ENCODE assay signal across 12 cellular contexts in the genomic region with DNA sequence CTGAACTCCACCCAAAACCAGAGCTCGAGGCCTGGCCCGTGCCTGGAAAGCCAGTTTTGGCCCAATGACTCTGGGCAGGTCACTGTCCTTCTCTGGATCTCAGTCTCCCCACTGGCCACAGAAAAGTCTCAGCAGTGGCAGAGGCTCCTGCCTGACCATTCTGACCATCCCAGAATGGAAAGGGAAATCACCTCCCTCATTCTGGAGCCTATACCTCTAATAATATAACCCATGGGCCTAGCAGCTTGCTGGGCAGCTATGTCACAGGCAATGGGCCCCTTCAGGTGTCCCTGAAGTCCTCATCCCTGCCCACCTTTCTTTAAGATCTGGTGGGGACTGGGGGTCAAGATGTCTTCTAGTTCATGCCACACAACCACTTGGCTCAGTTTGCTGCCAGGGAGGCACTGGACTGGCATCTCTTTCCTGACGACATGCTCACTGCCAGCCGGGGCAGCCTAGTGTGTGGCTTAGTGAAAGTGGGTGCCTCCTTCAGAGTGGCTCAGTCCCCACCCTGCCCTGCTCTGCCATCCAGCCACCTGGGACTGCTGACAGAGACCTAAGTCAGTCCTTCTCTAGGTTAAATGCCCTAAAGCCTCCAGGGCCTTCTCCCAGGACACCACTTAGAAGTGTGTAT.
DNase-seq lines count a peak whose midpoint lies in the region; FAIRE-seq and TF ChIP-seq lines count a peak whose summit lies in the region.
"Had no signal": no experiment of that assay in that cellular context is flagged by ENCODE, and none has a peak within 500 bp of the region (broad histone marks: within the 10 kb centered on the region; RNA-seq: fewer than 3 reads in every experiment).

No MANE protein-coding gene starts in this region.

- H3K4me3 ChIP-seq in HEK293 (ENCODE audit: low read depth, low read length) (no peak overlapping the region), coronary artery (no peak overlapping the region), sigmoid colon (no peak overlapping the region)
- H3K4me3 ChIP-seq: ovary had no signal

- FAIRE-seq in RCC 7860 (lab: Jason Lieb, UNC), result no peak

- POLR2A ChIA-PET in HEK293 (lab: Yijun Ruan, JAX), result no interaction called here

- TF ChIP-seq EP300 in sigmoid colon (IDR thresholded peaks at IDR 0.05), result no peak

- DNase-seq in CD14-positive monocyte (ENCODE audit: low spot score) (no peak), coronary artery (ENCODE audit: low spot score) (no peak), sigmoid colon (no peak), NCI-H69 (lab: John Stamatoyannopoulos, UW) (no peak), kidney glomerular epithelial cell (lab: John Stamatoyannopoulos, UW) (no peak), RCC 7860 (ENCODE audit: low spot score) (no peak)
- DNase-seq in effector CD4-positive, alpha-beta T cell, result no peak
- DNase-seq: dermis blood vessel endothelial cell, NCI-H1436 treated with DMSO at 0.1 percent for 48 hours, OCI-M1, ovary had no signal

- TF ChIP-seq CTCF in CD14-positive monocyte (IDR thresholded peaks at IDR 0.05) (no peak), HEK293 (tag by site-specific recombination; IDR thresholded peaks at IDR 0.05) (no peak), coronary artery (IDR thresholded peaks at IDR 0.05) (no peak), sigmoid colon (IDR thresholded peaks at IDR 0.05) (no peak)

- H3K27me3 ChIP-seq in sigmoid colon, result no peaks in the 10 kb centered on the region
- H3K27me3 ChIP-seq: ovary had no signal

- peaks cover 0 to 4% of the 10 kb centered on the region in 2 donors for H3K36me3 Mint-ChIP-seq in CD14-positive monocyte

- H3K27ac Mint-ChIP-seq in CD14-positive monocyte, result peak overlapping the region; percentile 77 to 91 (median 87)

- 68 to 73% methylated on average over 4 of the region's 4 CpGs for WGBS in sigmoid colon, 2 donors

- CTCF ChIA-PET in HEK293 (lab: Yijun Ruan, JAX), result no interaction called here

- no peak overlapping the region for H3K4me3 Mint-ChIP-seq in CD14-positive monocyte

- intact Hi-C loops in CD14-positive monocyte (cut with micrococcal nuclease), result no loop called here
- intact Hi-C loops in sigmoid colon (cut with DNase I), result no loop called here

- H3K36me3 ChIP-seq in HEK293 (ENCODE audit: control insufficient read depth in 2 of 2, insufficient read depth in 1 of 2, low read length in 2 of 2), result no peaks in the 10 kb centered on the region
- H3K36me3 ChIP-seq in sigmoid colon, result no peaks in the 10 kb centered on the region
- H3K36me3 ChIP-seq: ovary had no signal

- H3K27ac ChIP-seq in HEK293 (ENCODE audit: extremely low read depth, low read depth, low read length) (no peak overlapping the region), coronary artery (peak overlapping the region; percentile 1 to 87), sigmoid colon (peak overlapping the region; percentile 14 to 78 (median 64))
- H3K27ac ChIP-seq: ovary had no signal

- H3K4me1 Mint-ChIP-seq in CD14-positive monocyte, result peaks cover 69% of the 10 kb centered on the region

- TF ChIP-seq POLR2A in sigmoid colon (IDR thresholded peaks at IDR 0.05), result no peak

- no peaks in the 10 kb centered on the region for H3K4me1 ChIP-seq in HEK293 (ENCODE audit: control insufficient read depth, insufficient read depth, low read length)
- H3K4me1 ChIP-seq in sigmoid colon, result no peaks in the 10 kb centered on the region

- peaks cover 0 to 8% (median 2%) of the 10 kb centered on the region in 7 donors for H3K9me3 Mint-ChIP-seq in CD14-positive monocyte

- H3K9me3 ChIP-seq in HEK293 (ENCODE audit: control insufficient read depth, insufficient read depth, low read depth, low read length) (no peaks in the 10 kb centered on the region), sigmoid colon (no peaks in the 10 kb centered on the region)
- H3K9me3 ChIP-seq: ovary had no signal

- H3K27me3 Mint-ChIP-seq in CD14-positive monocyte (ENCODE audit: low read depth in 3 of 3), result peaks cover 1 to 4% (median 3%) of the 10 kb centered on the region in 3 donors

TF ChIP-seq in HEK293, 187 proteins besides CTCF, POLR2A, EP300 and RAD21:
- TF ChIP-seq, protein P1, sequence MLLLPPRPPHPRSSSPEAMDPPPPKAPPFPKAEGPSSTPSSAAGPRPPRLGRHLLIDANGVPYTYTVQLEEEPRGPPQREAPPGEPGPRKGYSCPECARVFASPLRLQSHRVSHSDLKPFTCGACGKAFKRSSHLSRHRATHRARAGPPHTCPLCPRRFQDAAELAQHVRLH (tag by site-specific recombination; IDR thresholded peaks at IDR 0.05), result 0 out of 2 replicates have a peak, but pooled peaks have one; percentile 26
- TF ChIP-seq, protein P2, sequence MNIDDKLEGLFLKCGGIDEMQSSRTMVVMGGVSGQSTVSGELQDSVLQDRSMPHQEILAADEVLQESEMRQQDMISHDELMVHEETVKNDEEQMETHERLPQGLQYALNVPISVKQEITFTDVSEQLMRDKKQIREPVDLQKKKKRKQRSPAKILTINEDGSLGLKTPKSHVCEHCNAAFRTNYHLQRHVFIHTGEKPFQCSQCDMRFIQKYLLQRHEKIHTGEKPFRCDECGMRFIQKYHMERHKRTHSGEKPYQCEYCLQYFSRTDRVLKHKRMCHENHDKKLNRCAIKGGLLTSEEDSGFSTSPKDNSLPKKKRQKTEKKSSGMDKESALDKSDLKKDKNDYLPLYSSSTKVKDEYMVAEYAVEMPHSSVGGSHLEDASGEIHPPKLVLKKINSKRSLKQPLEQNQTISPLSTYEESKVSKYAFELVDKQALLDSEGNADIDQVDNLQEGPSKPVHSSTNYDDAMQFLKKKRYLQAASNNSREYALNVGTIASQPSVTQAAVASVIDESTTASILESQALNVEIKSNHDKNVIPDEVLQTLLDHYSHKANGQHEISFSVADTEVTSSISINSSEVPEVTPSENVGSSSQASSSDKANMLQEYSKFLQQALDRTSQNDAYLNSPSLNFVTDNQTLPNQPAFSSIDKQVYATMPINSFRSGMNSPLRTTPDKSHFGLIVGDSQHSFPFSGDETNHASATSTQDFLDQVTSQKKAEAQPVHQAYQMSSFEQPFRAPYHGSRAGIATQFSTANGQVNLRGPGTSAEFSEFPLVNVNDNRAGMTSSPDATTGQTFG (tag by site-specific recombination; IDR thresholded peaks at IDR 0.05; ENCODE audit: borderline replicate concordance), result no peak
- TF ChIP-seq ZNF133 (tag by site-specific recombination; IDR thresholded peaks at IDR 0.05), result no peak
- TF ChIP-seq, protein P3, sequence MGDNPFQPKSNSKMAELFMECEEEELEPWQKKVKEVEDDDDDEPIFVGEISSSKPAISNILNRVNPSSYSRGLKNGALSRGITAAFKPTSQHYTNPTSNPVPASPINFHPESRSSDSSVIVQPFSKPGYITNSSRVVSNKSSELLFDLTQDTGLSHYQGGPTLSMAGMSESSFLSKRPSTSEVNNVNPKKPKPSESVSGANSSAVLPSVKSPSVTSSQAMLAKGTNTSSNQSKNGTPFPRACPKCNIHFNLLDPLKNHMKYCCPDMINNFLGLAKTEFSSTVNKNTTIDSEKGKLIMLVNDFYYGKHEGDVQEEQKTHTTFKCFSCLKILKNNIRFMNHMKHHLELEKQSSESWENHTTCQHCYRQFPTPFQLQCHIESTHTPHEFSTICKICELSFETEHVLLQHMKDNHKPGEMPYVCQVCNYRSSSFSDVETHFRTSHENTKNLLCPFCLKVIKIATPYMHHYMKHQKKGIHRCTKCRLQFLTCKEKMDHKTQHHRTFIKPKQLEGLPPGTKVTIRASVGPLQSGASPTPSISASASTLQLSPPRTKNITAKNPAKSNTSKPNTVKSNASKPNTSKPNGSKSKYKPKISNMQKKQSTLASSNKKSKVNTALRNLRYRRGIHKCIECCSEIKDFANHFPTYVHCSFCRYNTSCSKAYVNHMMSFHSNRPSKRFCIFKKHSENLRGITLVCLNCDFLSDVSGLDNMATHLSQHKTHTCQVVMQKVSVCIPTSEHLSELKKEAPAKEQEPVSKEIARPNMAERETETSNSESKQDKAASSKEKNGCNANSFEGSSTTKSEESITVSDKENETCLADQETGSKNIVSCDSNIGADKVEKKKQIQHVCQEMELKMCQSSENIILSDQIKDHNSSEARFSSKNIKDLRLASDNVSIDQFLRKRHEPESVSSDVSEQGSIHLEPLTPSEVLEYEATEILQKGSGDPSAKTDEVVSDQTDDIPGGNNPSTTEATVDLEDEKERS (tag by site-specific recombination; IDR thresholded peaks at IDR 0.05), result 0 out of 2 replicates have a peak, but pooled peaks have one; percentile 41
TF ChIP-seq in HEK293: peak in this region for 2.
